ENCODE assay signal across 8 cellular contexts in genomic region chr10:47383254-47384147, GRCh38. TPM values are rescaled to one million over a fixed set of nuclear protein-coding genes. Genes with fewer than 3 reads are reported as not detected.
DNase-seq lines count a peak whose midpoint lies in the region; ATAC-seq and TF ChIP-seq lines count a peak whose summit lies in the region.

No MANE protein-coding gene starts in this region.

- no peaks in the 10 kb centered on the region for H3K79me2 ChIP-seq in Loucy (ENCODE audit: insufficient read depth, low read length)

- H3K4me1 Mint-ChIP-seq in Calu3 (ENCODE audit: low read depth, unreplicated experiment), result peaks cover 12% of the 10 kb centered on the region
- peaks cover 18% of the 10 kb centered on the region for H3K4me1 Mint-ChIP-seq in activated naive CD8-positive, alpha-beta T cell treated with anti-CD3 and anti-CD28 coated beads, Interleukin-2, amount 10 ng/mL, durations not matched to agents 7 days and 5 days

- H3K4me3 ChIP-seq in Loucy (ENCODE audit: low read length, poor library complexity, severe bottlenecking) (peak overlapping the region; percentile 74), left lung (peak overlapping the region; percentile 58 to 71), tibial artery (peak overlapping the region; percentile 79 to 100)

- H3F3A ChIP-seq in Loucy (ENCODE audit: low read depth), result no peaks in the 10 kb centered on the region

- peaks cover 29% of the 10 kb centered on the region for H3K27me3 Mint-ChIP-seq in Calu3 (ENCODE audit: unreplicated experiment)
- peaks cover 52% of the 10 kb centered on the region for H3K27me3 Mint-ChIP-seq in activated naive CD8-positive, alpha-beta T cell treated with anti-CD3 and anti-CD28 coated beads, Interleukin-2, amount 10 ng/mL, durations not matched to agents 7 days and 5 days

- peak overlapping the region; percentile 93 for H2AFZ ChIP-seq in Loucy (ENCODE audit: low read length)

- TF ChIP-seq CTCF in Calu3 (IDR thresholded peaks at IDR 0.05; ENCODE audit: unreplicated experiment) (no peak), Loucy (conservative IDR thresholded peaks at IDR 0.05; ENCODE audit: low read length) (no peak), left lung (IDR thresholded peaks at IDR 0.05) (no peak), tibial artery (IDR thresholded peaks at IDR 0.05) (no peak)

- peak overlapping the region; percentile 79 for H3K4me2 ChIP-seq in Loucy (ENCODE audit: low read depth, low read length, poor library complexity, severe bottlenecking)

- H3K27ac ChIP-seq in left lung (no peak overlapping the region), tibial artery (peak overlapping the region; percentile 86 to 91)

- no peaks in the 10 kb centered on the region for H3K36me3 ChIP-seq in Loucy (ENCODE audit: insufficient read depth, low read length)
- H3K36me3 ChIP-seq in left lung, result no peaks in the 10 kb centered on the region
- H3K36me3 ChIP-seq in tibial artery, result no peaks in the 10 kb centered on the region

- H3K9me3 ChIP-seq in Loucy (ENCODE audit: insufficient read depth, low read depth, low read length), result no peaks in the 10 kb centered on the region
- H3K9me3 ChIP-seq in left lung, result no peaks in the 10 kb centered on the region
- H3K9me3 ChIP-seq in tibial artery, result no peaks in the 10 kb centered on the region

- H3K36me3 Mint-ChIP-seq in Calu3 (ENCODE audit: insufficient read depth, unreplicated experiment), result peaks cover 13% of the 10 kb centered on the region
- peaks cover 2% of the 10 kb centered on the region for H3K36me3 Mint-ChIP-seq in activated naive CD8-positive, alpha-beta T cell treated with anti-CD3 and anti-CD28 coated beads, Interleukin-2, amount 10 ng/mL, durations not matched to agents 7 days and 5 days

- POLR2A ChIA-PET in activated naive CD8-positive, alpha-beta T cell treated with anti-CD3 and anti-CD28 coated beads, Interleukin-2, amount 10 ng/mL, durations not matched to agents 7 days and 5 days (lab: Charles Lee), result no interaction called here

- H3K9ac ChIP-seq in Loucy (ENCODE audit: low read depth, low read length, poor library complexity, severe bottlenecking), result peak overlapping the region; percentile 57

- H3K27ac Mint-ChIP-seq in Calu3 (ENCODE audit: unreplicated experiment), result peak overlapping the region; percentile 22
- H3K27ac Mint-ChIP-seq in activated naive CD8-positive, alpha-beta T cell treated with anti-CD3 and anti-CD28 coated beads, Interleukin-2, amount 10 ng/mL, durations not matched to agents 7 days and 5 days, result no peak overlapping the region

- no peak for ATAC-seq in activated naive CD8-positive, alpha-beta T cell treated with anti-CD3 and anti-CD28 coated beads, Interleukin-2, amount 10 ng/mL, durations not matched to agents 7 days and 5 days (ENCODE audit: low read depth)
- ATAC-seq in left lung (no peak), HG02623 (IDR thresholded peaks at IDR 0.05; ENCODE audit: unreplicated experiment) (no peak), esophagus mucosa (no peak), HG02642 (IDR thresholded peaks at IDR 0.05; ENCODE audit: poor library complexity, unreplicated experiment) (no peak)

- H3K27me3 ChIP-seq in Loucy (ENCODE audit: insufficient read depth, low read length, poor library complexity, severe bottlenecking), result peaks cover 6% of the 10 kb centered on the region
- peaks cover 4 to 28% of the 10 kb centered on the region in 2 donors for H3K27me3 ChIP-seq in left lung
- no peaks in the 10 kb centered on the region for H3K27me3 ChIP-seq in tibial artery

- CTCF ChIA-PET in Calu3 (lab: Charles Lee), result interaction anchor here (0.7 to 1.3 kb wide), 3 partner anchors 9 to 23 kb away, joined by 3 to 7 read pairs (median 4); no protein-coding TSS in a partner anchor

- H3K9me2 ChIP-seq in Loucy (replicated peaks; ENCODE audit: low read depth, low read length), result no peaks in the 10 kb centered on the region

- peaks cover 14% of the 10 kb centered on the region for H3K4me1 ChIP-seq in Loucy (ENCODE audit: insufficient read depth, low read length, poor library complexity, severe bottlenecking)
- H3K4me1 ChIP-seq in left lung, result peaks cover 4 to 8% of the 10 kb centered on the region in 2 donors
- H3K4me1 ChIP-seq in tibial artery, result peaks cover 0 to 11% (median 3%) of the 10 kb centered on the region in 4 donors

- no peaks in the 10 kb centered on the region for H4K20me1 ChIP-seq in Loucy (ENCODE audit: insufficient read depth, low read length, poor library complexity, severe bottlenecking)

- intact Hi-C loops in Calu3 (cut with micrococcal nuclease; ENCODE audit: unreplicated experiment) (no loop called here), left lung (cut with DNase I) (no loop called here), tibial artery (cut with DNase I; ENCODE audit: low total_unique reads) (loop anchor here (5.0 kb wide), 1 partner anchor 1276 kb away; no protein-coding TSS in a partner anchor)

- peak overlapping the region; percentile 71 for H3K4me3 Mint-ChIP-seq in Calu3 (ENCODE audit: low read depth, unreplicated experiment)
- H3K4me3 Mint-ChIP-seq in activated naive CD8-positive, alpha-beta T cell treated with anti-CD3 and anti-CD28 coated beads, Interleukin-2, amount 10 ng/mL, durations not matched to agents 7 days and 5 days, result peak overlapping the region; percentile 86

- peaks cover 2% of the 10 kb centered on the region for H3K9me3 Mint-ChIP-seq in Calu3 (ENCODE audit: low read depth, unreplicated experiment)
- peaks cover 7% of the 10 kb centered on the region for H3K9me3 Mint-ChIP-seq in activated naive CD8-positive, alpha-beta T cell treated with anti-CD3 and anti-CD28 coated beads, Interleukin-2, amount 10 ng/mL, durations not matched to agents 7 days and 5 days

- DNase-seq in Calu3 (no peak), left lung (no peak), tibial artery (peak in 1 of 2 donors; percentile 6)
- DNase-seq in activated naive CD8-positive, alpha-beta T cell treated with anti-CD3 and anti-CD28 coated beads, Interleukin-2, amount 10 ng/mL, durations not matched to agents 7 days and 5 days, result no peak

- BruUV-seq in Calu3 (replicated peaks; lab: Mats Ljungman, UMichigan), result TSS peak; percentile 64

RNA-seq across cellular contexts. Expression of gene ZNF488, which starts 0.6 kb away (rescaled TPM):
- total RNA-seq in Calu3 (2022), result 2.1 and 2.2 TPM in 2 replicates
- total RNA-seq in activated naive CD8-positive, alpha-beta T cell treated with anti-CD3 and anti-CD28 coated beads, Interleukin-2, amount 10 ng/mL, durations not matched to agents 7 days and 5 days, result not detected
- under 1 TPM; 0.38 to 0.73 TPM for total RNA-seq in left lung
- 0.60 TPM for total RNA-seq in esophagus mucosa

RNA-seq across cellular contexts. Expression of gene RBP3, which starts 35.3 kb away (rescaled TPM):
- total RNA-seq in Calu3 (2022) (not detected in 2 replicates), left lung (not detected), esophagus mucosa (not detected)
- total RNA-seq in activated naive CD8-positive, alpha-beta T cell treated with anti-CD3 and anti-CD28 coated beads, Interleukin-2, amount 10 ng/mL, durations not matched to agents 7 days and 5 days, result not detected

Comparison
In these comparisons a context has a peak if more than half of its experiments do, and no peak if none do; other contexts are left out.
1. H3K27ac ChIP-seq: peak in tibial artery (2 of 2); none in left lung (0 of 2).
2. Peak in every context shown above with its lines, with median percentiles within 50 percentile points of each other: H3K4me3 ChIP-seq.